7 cellular contexts compared by ENCODE assay signal in genomic region chr18:23578891-23579653, GRCh38. TPM values are rescaled to one million over a fixed set of nuclear protein-coding genes. Genes with fewer than 3 reads are reported as not detected.
DNase-seq lines count a peak whose midpoint lies in the region; ATAC-seq and TF ChIP-seq lines count a peak whose summit lies in the region.

No MANE protein-coding gene starts in this region.

- H3K36me3 ChIP-seq in GM23338 (ENCODE audit: insufficient read depth) (no peaks in the 10 kb centered on the region), OCI-LY1 (ENCODE audit: insufficient read depth, low read length) (peaks cover 8% of the 10 kb centered on the region), osteoblast (ENCODE audit: insufficient read depth, low read length) (peaks cover 5% of the 10 kb centered on the region), testis (ENCODE audit: low read depth, missing control alignments) (no peaks in the 10 kb centered on the region)

- peaks cover 72% of the 10 kb centered on the region for H3K79me2 ChIP-seq in GM23338 (replicated peaks; ENCODE audit: insufficient read depth)
- H3K79me2 ChIP-seq in OCI-LY1 (ENCODE audit: insufficient read depth, low read length), result no peaks in the 10 kb centered on the region
- H3K79me2 ChIP-seq in osteoblast (ENCODE audit: insufficient read depth, low read length), result peaks cover 84% of the 10 kb centered on the region

- H3K27ac Mint-ChIP-seq in GM23338, result peak overlapping the region; percentile 42
- peak overlapping the region; percentile 76 to 79 for H3K27ac Mint-ChIP-seq in effector memory CD8-positive, alpha-beta T cell

- H3K9me3 ChIP-seq in OCI-LY1 (ENCODE audit: low read length), result no peaks in the 10 kb centered on the region
- no peaks in the 10 kb centered on the region for H3K9me3 ChIP-seq in osteoblast (ENCODE audit: low read depth, low read length)
- H3K9me3 ChIP-seq in testis, result no peaks in the 10 kb centered on the region

- H3K27me3 ChIP-seq in GM23338 (ENCODE audit: insufficient read depth) (no peaks in the 10 kb centered on the region), OCI-LY1 (ENCODE audit: insufficient read depth, low read length) (no peaks in the 10 kb centered on the region), osteoblast (ENCODE audit: insufficient read depth, low read length) (no peaks in the 10 kb centered on the region), testis (no peaks in the 10 kb centered on the region)

- H3K27ac ChIP-seq in GM23338 (ENCODE audit: low read depth) (no peak overlapping the region), OCI-LY1 (ENCODE audit: low read depth, low read length, poor library complexity, severe bottlenecking) (peak overlapping the region; percentile 45), osteoblast (ENCODE audit: low read depth, low read length) (no peak overlapping the region), testis (no peak overlapping the region)

- H3K4me3 ChIP-seq in GM23338 (no peak overlapping the region), OCI-LY1 (ENCODE audit: low read depth, low read length, poor library complexity, severe bottlenecking) (no peak overlapping the region), osteoblast (ENCODE audit: insufficient read depth, low read length) (no peak overlapping the region), testis (no peak overlapping the region)

- peaks cover 24% of the 10 kb centered on the region for H3K4me1 Mint-ChIP-seq in GM23338
- H3K4me1 Mint-ChIP-seq in effector memory CD8-positive, alpha-beta T cell (ENCODE audit: low read depth in 2 of 2), result peaks cover 66 to 73% of the 10 kb centered on the region in 2 donors

- H3K27me3 Mint-ChIP-seq in GM23338 (ENCODE audit: insufficient read depth, low read depth, poor library complexity), result no peaks in the 10 kb centered on the region
- H3K27me3 Mint-ChIP-seq in effector memory CD8-positive, alpha-beta T cell, result no peaks in the 10 kb centered on the region

- H2AFZ ChIP-seq in GM23338 (no peak overlapping the region), OCI-LY1 (ENCODE audit: low read length) (no peak overlapping the region), osteoblast (ENCODE audit: low read length) (no peak overlapping the region)

- 85 to 89% methylated on average over 8 of the region's 8 CpGs for WGBS in testis, 2 donors

- H3K4me1 ChIP-seq in GM23338 (ENCODE audit: insufficient read depth), result peaks cover 18% of the 10 kb centered on the region
- peaks cover 43% of the 10 kb centered on the region for H3K4me1 ChIP-seq in OCI-LY1 (ENCODE audit: insufficient read depth, low read length, severe bottlenecking)
- H3K4me1 ChIP-seq in osteoblast (ENCODE audit: insufficient read depth, low read length), result peaks cover 52% of the 10 kb centered on the region
- peaks cover 10% of the 10 kb centered on the region for H3K4me1 ChIP-seq in testis

- intact Hi-C loops in testis (cut with DNase I; ENCODE audit: low total_unique reads), result no loop called here

- H3F3A ChIP-seq in GM23338 (replicated peaks; ENCODE audit: low read depth) (no peaks in the 10 kb centered on the region), OCI-LY1 (ENCODE audit: insufficient read depth, low read length) (no peaks in the 10 kb centered on the region)

- H3K4me3 Mint-ChIP-seq in GM23338, result no peak overlapping the region
- peak overlapping the region; percentile 44 to 56 for H3K4me3 Mint-ChIP-seq in effector memory CD8-positive, alpha-beta T cell

- H4K20me1 ChIP-seq in GM23338 (replicated peaks; ENCODE audit: insufficient read depth) (peaks cover 23% of the 10 kb centered on the region), OCI-LY1 (ENCODE audit: insufficient read depth, low read length) (no peaks in the 10 kb centered on the region), osteoblast (ENCODE audit: insufficient read depth, low read length) (peaks cover 49% of the 10 kb centered on the region)

- H3K9ac ChIP-seq in OCI-LY1 (ENCODE audit: low read length), result no peak overlapping the region

- no peak for TF ChIP-seq POLR2A in testis (IDR thresholded peaks at IDR 0.05)

- H3K36me3 Mint-ChIP-seq in GM23338 (ENCODE audit: low read depth), result peaks cover 28% of the 10 kb centered on the region
- H3K36me3 Mint-ChIP-seq in effector memory CD8-positive, alpha-beta T cell (ENCODE audit: insufficient read depth), result peaks cover 47% of the 10 kb centered on the region

- H3K9me2 ChIP-seq in GM23338 (ENCODE audit: insufficient read depth) (no peaks in the 10 kb centered on the region), OCI-LY1 (ENCODE audit: low read depth, low read length) (no peaks in the 10 kb centered on the region)

- H3K4me2 ChIP-seq in GM23338, result no peak overlapping the region
- H3K4me2 ChIP-seq in OCI-LY1 (ENCODE audit: low read length), result no peak overlapping the region
- H3K4me2 ChIP-seq in osteoblast (ENCODE audit: insufficient read depth, low read length), result no peak overlapping the region

- no peak for ATAC-seq in GM23338
- ATAC-seq in effector memory CD8-positive, alpha-beta T cell (replicated peaks), result no peak

- TF ChIP-seq CTCF in GM23338 (conservative IDR thresholded peaks at IDR 0.05; ENCODE audit: low read depth in 2 of 2) (no peak), OCI-LY1 (IDR thresholded peaks at IDR 0.05; ENCODE audit: low read length) (no peak), osteoblast (IDR thresholded peaks at IDR 0.05; ENCODE audit: extremely low read depth, low read depth, low read length) (no peak), testis (IDR thresholded peaks at IDR 0.05) (no peak)

- DNase-seq in GM23338 (ENCODE audit: low spot score) (no peak), osteoblast (ENCODE audit: insufficient read length, low spot score, missing footprints) (peak; percentile 84), AG08395 (ENCODE audit: low spot score) (no peak), testis (no peak), 8988T (no peak)
- no peak for DNase-seq in effector memory CD8-positive, alpha-beta T cell

- H3K9me3 Mint-ChIP-seq in GM23338, result no peaks in the 10 kb centered on the region
- H3K9me3 Mint-ChIP-seq in effector memory CD8-positive, alpha-beta T cell, result no peaks in the 10 kb centered on the region

TF ChIP-seq in GM23338, 12 proteins besides CTCF, POLR2A, EP300 and RAD21 (continues in another document):
- TF ChIP-seq EZH2phosphoT487 (IDR thresholded peaks at IDR 0.05; ENCODE audit: unreplicated experiment) (no peak), POLR2AphosphoS5 (IDR thresholded peaks at IDR 0.05; ENCODE audit: low read depth) (no peak), EZH2 (IDR thresholded peaks at IDR 0.05; ENCODE audit: low read depth, unreplicated experiment) (no peak)

RNA-seq across cellular contexts. Expression of gene NPC1, which starts 7.2 kb away (rescaled TPM):
- total RNA-seq in GM23338 (2014; rRNA removed; shearing (Covaris generic)), result 41.7 and 45.1 TPM in 2 replicates
- polyA plus RNA-seq in GM23338 (2016; fragmentation: Nextera tagmentation; extraction: Ambion mirVana) (18.3 and 18.4 TPM in 2 replicates), testis (ENCODE audit: insufficient read depth, low read depth, low replicate concordance) (36.8 TPM)
- total RNA-seq in osteoblast (136 and 254 TPM in 2 replicates), testis (10 to 100 TPM; 66.8 to 83.2 TPM)
